In genomic region chr3:52695798-52696649, GRCh38 we compare ENCODE assay signal across 19 cellular contexts. TPM values are rescaled to one million over a fixed set of nuclear protein-coding genes. Genes with fewer than 3 reads are reported as not detected.
DNase-seq lines count a peak whose midpoint lies in the region; ATAC-seq and TF ChIP-seq lines count a peak whose summit lies in the region.
"Had no signal": no experiment of that assay in that cellular context is flagged by ENCODE, and none has a peak within 500 bp of the region (broad histone marks: within the 10 kb centered on the region; RNA-seq: fewer than 3 reads in every experiment).

No MANE protein-coding gene starts in this region.

- H3K4me3 ChIP-seq in neural progenitor cell, result no peak overlapping the region
- H3K4me3 ChIP-seq: heart left ventricle, prostate gland had no signal

- no peak for DNase-seq in activated naive CD8-positive, alpha-beta T cell treated with anti-CD3 and anti-CD28 coated beads for 36 hours
- DNase-seq in neural progenitor cell (ENCODE audit: low spot score), result no peak
- no peak for DNase-seq in ACHN
- no peak for DNase-seq in substantia nigra (lab: John Stamatoyannopoulos, UW)
- no peak for DNase-seq in effector CD4-positive, alpha-beta T cell
- DNase-seq: activated gamma-delta T cell, caudate nucleus, dermis blood vessel endothelial cell, heart left ventricle, NCI-H1105, NCI-H2029 treated with DMSO at 0.1 percent for 48 hours, T1000 had no signal

- H3K36me3 ChIP-seq in neural progenitor cell, result peaks cover 10% of the 10 kb centered on the region

- no peak for ATAC-seq in GM18505 (IDR thresholded peaks at IDR 0.05; ENCODE audit: unreplicated experiment)
- ATAC-seq: activated CD4-positive, CD25-positive, alpha-beta regulatory T cell treated with anti-CD3 and anti-CD28 coated beads, Interleukin-2, amount 50 U/mL, for 24 hours; heart left ventricle had no signal

- H3K4me2 ChIP-seq in neural progenitor cell, result no peak overlapping the region

- H3K27ac ChIP-seq in neural progenitor cell, result peak overlapping the region; percentile 55
- no peak overlapping the region for H3K27ac ChIP-seq in substantia nigra (ENCODE audit: low read depth, low read length, poor library complexity, severe bottlenecking)
- H3K27ac ChIP-seq: heart left ventricle had no signal

- no peaks in the 10 kb centered on the region for H3K9me3 Mint-ChIP-seq in activated naive CD8-positive, alpha-beta T cell (ENCODE audit: low read depth)
- H3K9me3 Mint-ChIP-seq in activated naive CD8-positive, alpha-beta T cell treated with anti-CD3 and anti-CD28 coated beads for 36 hours, result no peaks in the 10 kb centered on the region
- H3K9me3 Mint-ChIP-seq in neural progenitor cell, result no peaks in the 10 kb centered on the region
- H3K9me3 Mint-ChIP-seq: neural crest cell, type B pancreatic cell had no signal

- peaks cover 5% of the 10 kb centered on the region for H3K36me3 Mint-ChIP-seq in activated naive CD8-positive, alpha-beta T cell
- H3K36me3 Mint-ChIP-seq in activated naive CD8-positive, alpha-beta T cell treated with anti-CD3 and anti-CD28 coated beads for 36 hours, result peaks cover 42% of the 10 kb centered on the region
- peaks cover 30% of the 10 kb centered on the region for H3K36me3 Mint-ChIP-seq in neural progenitor cell

- H3K27me3 ChIP-seq in neural progenitor cell, result no peaks in the 10 kb centered on the region
- H3K27me3 ChIP-seq: heart left ventricle had no signal

- H3K9me3 ChIP-seq in neural progenitor cell (ENCODE audit: low read depth), result no peaks in the 10 kb centered on the region
- H3K9me3 ChIP-seq: heart left ventricle, prostate gland had no signal

- H4K20me1 ChIP-seq in neural progenitor cell (ENCODE audit: low read depth), result no peaks in the 10 kb centered on the region

- no peaks in the 10 kb centered on the region for H3K4me1 ChIP-seq in neural progenitor cell
- H3K4me1 ChIP-seq: heart left ventricle, prostate gland had no signal

- peaks cover 83% of the 10 kb centered on the region for H3F3A ChIP-seq in neural progenitor cell (ENCODE audit: low read depth)

- H3K27ac Mint-ChIP-seq in activated naive CD8-positive, alpha-beta T cell, result peak overlapping the region; percentile 28
- H3K27ac Mint-ChIP-seq in activated naive CD8-positive, alpha-beta T cell treated with anti-CD3 and anti-CD28 coated beads for 36 hours, result no peak overlapping the region
- H3K27ac Mint-ChIP-seq in neural progenitor cell, result no peak overlapping the region
- H3K27ac Mint-ChIP-seq: type B pancreatic cell had no signal

- peak; percentile 26 for TF ChIP-seq POLR2A in GM18505 (IDR thresholded peaks at IDR 0.05; ENCODE audit: borderline replicate concordance, extremely low read depth, insufficient read depth, insufficient read length)
- TF ChIP-seq POLR2A in Raji (IDR thresholded peaks at IDR 0.05; ENCODE audit: insufficient read depth, low read depth, low read length), result 0 out of 2 replicates have a peak, but pooled peaks have one; percentile 17

- H2AFZ ChIP-seq in neural progenitor cell (replicated peaks), result no peak overlapping the region

- no peaks in the 10 kb centered on the region for H3K27me3 Mint-ChIP-seq in activated naive CD8-positive, alpha-beta T cell
- no peaks in the 10 kb centered on the region for H3K27me3 Mint-ChIP-seq in activated naive CD8-positive, alpha-beta T cell treated with anti-CD3 and anti-CD28 coated beads for 36 hours
- no peaks in the 10 kb centered on the region for H3K27me3 Mint-ChIP-seq in neural progenitor cell (ENCODE audit: insufficient read depth, low read depth)
- H3K27me3 Mint-ChIP-seq: type B pancreatic cell had no signal

- no peak overlapping the region for H3K9ac ChIP-seq in neural progenitor cell

- H3K4me3 Mint-ChIP-seq in activated naive CD8-positive, alpha-beta T cell, result no peak overlapping the region
- no peak overlapping the region for H3K4me3 Mint-ChIP-seq in activated naive CD8-positive, alpha-beta T cell treated with anti-CD3 and anti-CD28 coated beads for 36 hours
- H3K4me3 Mint-ChIP-seq in neural progenitor cell, result no peak overlapping the region
- H3K4me3 Mint-ChIP-seq: neural crest cell, type B pancreatic cell had no signal

- no peak for TF ChIP-seq CTCF in neural progenitor cell (IDR thresholded peaks at IDR 0.05)

- H3K79me2 ChIP-seq in neural progenitor cell (ENCODE audit: low read depth), result peaks cover 11% of the 10 kb centered on the region

- H3K4me1 Mint-ChIP-seq in activated naive CD8-positive, alpha-beta T cell (ENCODE audit: low read depth), result peaks cover 27% of the 10 kb centered on the region
- H3K4me1 Mint-ChIP-seq in activated naive CD8-positive, alpha-beta T cell treated with anti-CD3 and anti-CD28 coated beads for 36 hours, result peaks cover 33% of the 10 kb centered on the region
- H3K4me1 Mint-ChIP-seq in neural progenitor cell, result no peaks in the 10 kb centered on the region
- H3K4me1 Mint-ChIP-seq: neural crest cell had no signal

- in situ Hi-C loops in ACHN (cut with HindIII; ENCODE audit: low pct_ligation_motif_present, low pct_unique_long_range_greater_than_20kb, low sequenced_read_pairs), result no loop called here

RNA-seq across cellular contexts. Expression of gene GLT8D1, which starts 9.6 kb away (rescaled TPM):
- total RNA-seq in activated naive CD8-positive, alpha-beta T cell treated with anti-CD3 and anti-CD28 coated beads for 36 hours, result 10 to 100 TPM; 29.5 to 30.3 TPM
- total RNA-seq in neural progenitor cell (ENCODE audit: low replicate concordance), result 76.3 and 88.0 TPM in 2 replicates

RNA-seq across cellular contexts. Expression of gene SPCS1, which starts 9.9 kb away (rescaled TPM):
- 100 to 1,000 TPM; 129 to 137 TPM for total RNA-seq in activated naive CD8-positive, alpha-beta T cell treated with anti-CD3 and anti-CD28 coated beads for 36 hours
- total RNA-seq in neural progenitor cell (ENCODE audit: low replicate concordance), result 142 and 162 TPM in 2 replicates

RNA-seq across cellular contexts. Expression of gene GNL3, which starts 10.2 kb away (rescaled TPM):
- total RNA-seq in activated naive CD8-positive, alpha-beta T cell treated with anti-CD3 and anti-CD28 coated beads for 36 hours, result 100 to 1,000 TPM; 245 to 246 TPM
- 113 and 169 TPM in 2 replicates for total RNA-seq in neural progenitor cell (ENCODE audit: low replicate concordance)

RNA-seq across cellular contexts. Expression of gene PBRM1, which starts 10.3 kb away (rescaled TPM):
- total RNA-seq in activated naive CD8-positive, alpha-beta T cell treated with anti-CD3 and anti-CD28 coated beads for 36 hours, result 10 to 100 TPM; 61.5 to 62.1 TPM
- 88.6 and 116 TPM in 2 replicates for total RNA-seq in neural progenitor cell (ENCODE audit: low replicate concordance)
